24 cellular contexts compared by ENCODE assay signal in the genomic region with DNA sequence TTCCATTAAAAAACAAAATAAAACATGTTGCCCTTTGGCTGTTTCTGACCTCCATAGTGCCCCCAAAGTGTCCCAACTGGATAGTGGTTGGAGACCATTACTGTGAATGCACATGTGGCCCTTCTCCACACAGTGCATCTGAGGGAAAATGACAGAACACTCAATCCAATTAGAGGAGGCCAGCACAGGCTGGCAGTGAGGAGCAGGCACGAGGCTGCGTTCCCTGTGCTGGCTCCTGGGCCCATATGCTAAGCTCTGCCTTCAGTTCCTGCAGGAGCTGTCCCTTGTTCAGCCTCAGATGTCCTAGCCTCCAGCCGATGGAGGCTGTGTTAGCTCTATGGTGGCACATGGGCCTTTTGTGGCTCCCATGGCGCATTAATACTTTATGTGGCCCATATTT.
"Had no signal": no experiment of that assay in that cellular context is flagged by ENCODE, and none has a peak within 500 bp of the region (broad histone marks: within the 10 kb centered on the region; RNA-seq: fewer than 3 reads in every experiment).

No MANE protein-coding gene starts in this region.

- H3K9me3 Mint-ChIP-seq: activated naive CD4-positive, alpha-beta T cell treated with anti-CD3 and anti-CD28 coated beads, Interleukin-2, amount 10 ng/mL, durations not matched to agents 7 days and 5 days; activated naive CD8-positive, alpha-beta T cell treated with anti-CD3 and anti-CD28 coated beads, Interleukin-2, amount 50 U/mL, for 24 hours; immature natural killer cell; naive thymus-derived CD4-positive, alpha-beta T cell; T-cell had no signal

- H3K36me3 Mint-ChIP-seq: activated naive CD4-positive, alpha-beta T cell treated with anti-CD3 and anti-CD28 coated beads, Interleukin-2, amount 10 ng/mL, durations not matched to agents 7 days and 5 days; immature natural killer cell; naive thymus-derived CD4-positive, alpha-beta T cell; T-cell had no signal

- DNase-seq: activated CD8-positive, alpha-beta memory T cell treated with anti-CD3 and anti-CD28 coated beads for 24 hours; activated CD8-positive, alpha-beta memory T cell treated with anti-CD3 and anti-CD28 coated beads, Interleukin-2, amount 50 U/mL, for 48 hours; activated effector memory CD4-positive, alpha-beta T cell treated with Interleukin-2 at 50 U/mL for 16 hours; activated naive CD4-positive, alpha-beta T cell treated with anti-CD3 and anti-CD28 coated beads, Interleukin-2, amount 10 ng/mL, durations not matched to agents 7 days and 5 days; activated naive CD8-positive, alpha-beta T cell treated with anti-CD3 and anti-CD28 coated beads, Interleukin-2, amount 50 U/mL, for 24 hours; activated T-cell treated with anti-CD3 and anti-CD28 coated beads, Interleukin-2, amount 50 U/mL, for 48 hours; anterior cingulate cortex; brain microvascular endothelial cell; central memory CD4-positive, alpha-beta T cell; gastrocnemius medialis; heart left ventricle; immature natural killer cell; mesenchymal stem cell; mucosa of descending colon; naive thymus-derived CD4-positive, alpha-beta T cell; pancreas; right lobe of liver; small intestine; stimulated activated CD4-positive, alpha-beta T cell treated with anti-CD3 and anti-CD28 coated beads, Interleukin-15, amount 100 ng/mL, for 24 hours; stimulated activated CD4-positive, alpha-beta T cell treated with anti-CD3 and anti-CD28 coated beads, Interleukin-4, amount 100 ng/mL, for 1 hour; T-cell; T-helper 9 cell; upper lobe of right lung had no signal

- ATAC-seq: activated CD4-positive, CD25-positive, alpha-beta regulatory T cell treated with anti-CD3 and anti-CD28 coated beads, Interleukin-2, amount 50 U/mL, for 24 hours; activated naive CD8-positive, alpha-beta T cell treated with anti-CD3 and anti-CD28 coated beads, Interleukin-2, amount 50 U/mL, for 24 hours; gastrocnemius medialis; mucosa of descending colon; naive thymus-derived CD4-positive, alpha-beta T cell; right lobe of liver; T-cell; upper lobe of right lung had no signal

- H3K27ac Mint-ChIP-seq: activated naive CD4-positive, alpha-beta T cell treated with anti-CD3 and anti-CD28 coated beads, Interleukin-2, amount 10 ng/mL, durations not matched to agents 7 days and 5 days; activated naive CD8-positive, alpha-beta T cell treated with anti-CD3 and anti-CD28 coated beads, Interleukin-2, amount 50 U/mL, for 24 hours; T-cell had no signal

- H3K4me3 Mint-ChIP-seq: activated naive CD4-positive, alpha-beta T cell treated with anti-CD3 and anti-CD28 coated beads, Interleukin-2, amount 10 ng/mL, durations not matched to agents 7 days and 5 days; activated naive CD8-positive, alpha-beta T cell treated with anti-CD3 and anti-CD28 coated beads, Interleukin-2, amount 50 U/mL, for 24 hours had no signal
